ENCODE assay signal across 1 cellular context in the genomic region with DNA sequence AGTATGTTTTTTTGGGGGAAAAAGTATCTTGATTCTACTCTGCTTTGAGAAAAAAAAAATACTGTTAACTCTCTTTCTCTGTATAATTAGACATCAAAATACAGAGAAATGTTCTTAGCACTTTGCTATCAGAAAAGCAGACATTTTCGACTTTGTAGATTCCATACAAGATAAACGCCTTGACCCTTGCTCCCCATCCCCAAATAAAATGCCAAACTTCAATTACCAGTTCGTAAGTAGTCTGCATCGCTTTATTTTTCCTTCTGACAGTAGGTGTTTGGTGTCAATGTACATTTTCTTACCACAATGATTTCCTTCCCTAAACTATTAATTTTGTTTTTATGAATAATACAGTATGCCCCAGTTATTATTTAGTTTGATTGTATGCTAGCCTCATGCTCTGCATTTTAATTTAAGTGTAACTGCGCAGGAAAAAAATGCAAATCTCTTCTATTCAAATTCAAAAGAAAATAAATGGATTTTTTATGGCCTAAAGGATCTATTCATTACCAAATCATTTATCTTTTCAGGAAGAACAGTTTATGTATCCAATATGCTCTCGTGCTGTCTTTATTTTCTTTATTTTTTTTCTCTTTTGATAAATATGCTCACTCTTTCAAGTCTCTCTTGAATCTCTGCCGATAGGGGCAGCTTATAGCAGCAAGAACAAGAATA.
TF ChIP-seq lines count a peak whose summit lies in the region.

No MANE protein-coding gene starts in this region.

TF ChIP-seq in HCT116, 20 proteins besides CTCF, POLR2A, EP300 and RAD21 (continued from another document):
- TF ChIP-seq, protein P1, sequence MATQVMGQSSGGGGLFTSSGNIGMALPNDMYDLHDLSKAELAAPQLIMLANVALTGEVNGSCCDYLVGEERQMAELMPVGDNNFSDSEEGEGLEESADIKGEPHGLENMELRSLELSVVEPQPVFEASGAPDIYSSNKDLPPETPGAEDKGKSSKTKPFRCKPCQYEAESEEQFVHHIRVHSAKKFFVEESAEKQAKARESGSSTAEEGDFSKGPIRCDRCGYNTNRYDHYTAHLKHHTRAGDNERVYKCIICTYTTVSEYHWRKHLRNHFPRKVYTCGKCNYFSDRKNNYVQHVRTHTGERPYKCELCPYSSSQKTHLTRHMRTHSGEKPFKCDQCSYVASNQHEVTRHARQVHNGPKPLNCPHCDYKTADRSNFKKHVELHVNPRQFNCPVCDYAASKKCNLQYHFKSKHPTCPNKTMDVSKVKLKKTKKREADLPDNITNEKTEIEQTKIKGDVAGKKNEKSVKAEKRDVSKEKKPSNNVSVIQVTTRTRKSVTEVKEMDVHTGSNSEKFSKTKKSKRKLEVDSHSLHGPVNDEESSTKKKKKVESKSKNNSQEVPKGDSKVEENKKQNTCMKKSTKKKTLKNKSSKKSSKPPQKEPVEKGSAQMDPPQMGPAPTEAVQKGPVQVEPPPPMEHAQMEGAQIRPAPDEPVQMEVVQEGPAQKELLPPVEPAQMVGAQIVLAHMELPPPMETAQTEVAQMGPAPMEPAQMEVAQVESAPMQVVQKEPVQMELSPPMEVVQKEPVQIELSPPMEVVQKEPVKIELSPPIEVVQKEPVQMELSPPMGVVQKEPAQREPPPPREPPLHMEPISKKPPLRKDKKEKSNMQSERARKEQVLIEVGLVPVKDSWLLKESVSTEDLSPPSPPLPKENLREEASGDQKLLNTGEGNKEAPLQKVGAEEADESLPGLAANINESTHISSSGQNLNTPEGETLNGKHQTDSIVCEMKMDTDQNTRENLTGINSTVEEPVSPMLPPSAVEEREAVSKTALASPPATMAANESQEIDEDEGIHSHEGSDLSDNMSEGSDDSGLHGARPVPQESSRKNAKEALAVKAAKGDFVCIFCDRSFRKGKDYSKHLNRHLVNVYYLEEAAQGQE (IDR thresholded peaks at IDR 0.05; ENCODE audit: low read depth) = no peak
- TF ChIP-seq, protein P2, sequence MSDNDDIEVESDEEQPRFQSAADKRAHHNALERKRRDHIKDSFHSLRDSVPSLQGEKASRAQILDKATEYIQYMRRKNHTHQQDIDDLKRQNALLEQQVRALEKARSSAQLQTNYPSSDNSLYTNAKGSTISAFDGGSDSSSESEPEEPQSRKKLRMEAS (IDR thresholded peaks at IDR 0.05) = no peak
